20 cellular contexts compared by ENCODE assay signal in genomic region chr6:25414755-25415154, GRCh38.
"Had no signal": no experiment of that assay in that cellular context is flagged by ENCODE, and none has a peak within 500 bp of the region (broad histone marks: within the 10 kb centered on the region; RNA-seq: fewer than 3 reads in every experiment).

No MANE protein-coding gene starts in this region.

- H3K27ac Mint-ChIP-seq: activated B cell treated with CpG ODN at 0.5 μM for 24 hours; activated CD8-positive, alpha-beta T cell treated with anti-CD3 and anti-CD28 coated beads, Interleukin-2, amount 10 ng/mL, durations not matched to agents 7 days and 5 days; activated naive CD8-positive, alpha-beta T cell; natural killer cell treated with Interleukin-12 subunit alpha and Interleukin-12 subunit beta and Interleukin-15 and Interleukin-18, amount 100 ng/mL, for 72 hours; stimulated activated naive B cell treated with anti-CD40 and anti-IgM and Interleukin-4, amounts not matched to agents 10 μg/mL and 1 μg/mL and 100 μg/mL, for 72 hours; T-helper 17 cell; type B pancreatic cell had no signal

- H3K27me3 ChIP-seq: esophagus squamous epithelium, hepatocyte, left lung had no signal

- H3K27ac ChIP-seq: hepatocyte, left lung, psoas muscle had no signal

- H3K4me3 ChIP-seq: esophagus squamous epithelium, hepatocyte, left lung, psoas muscle had no signal

- ATAC-seq: activated CD8-positive, alpha-beta T cell treated with anti-CD3 and anti-CD28 coated beads, Interleukin-2, amount 10 ng/mL, durations not matched to agents 7 days and 5 days; left lung; natural killer cell treated with Interleukin-12 subunit alpha and Interleukin-12 subunit beta and Interleukin-15 and Interleukin-18, amount 100 ng/mL, for 72 hours; psoas muscle; stimulated activated naive B cell treated with anti-CD40 and anti-IgM and Interleukin-4, amounts not matched to agents 10 μg/mL and 1 μg/mL and 100 μg/mL, for 72 hours; T-helper 17 cell had no signal

- H3K36me3 ChIP-seq: esophagus squamous epithelium, left lung had no signal

- H3K4me3 Mint-ChIP-seq: activated B cell treated with CpG ODN at 0.5 μM for 24 hours; activated CD8-positive, alpha-beta T cell treated with anti-CD3 and anti-CD28 coated beads, Interleukin-2, amount 10 ng/mL, durations not matched to agents 7 days and 5 days; activated naive CD8-positive, alpha-beta T cell; brain; central memory CD8-positive, alpha-beta T cell; natural killer cell treated with Interleukin-12 subunit alpha and Interleukin-12 subunit beta and Interleukin-15 and Interleukin-18, amount 100 ng/mL, for 72 hours; stimulated activated naive B cell treated with anti-CD40 and anti-IgM and Interleukin-4, amounts not matched to agents 10 μg/mL and 1 μg/mL and 100 μg/mL, for 72 hours; T-helper 17 cell; type B pancreatic cell had no signal

- DNase-seq: activated B cell treated with CpG ODN at 0.5 μM for 24 hours; activated CD4-positive, alpha-beta T cell treated with anti-CD3 and anti-CD28 coated beads for 48 hours; activated CD8-positive, alpha-beta memory T cell treated with anti-CD3 and anti-CD28 coated beads, Interleukin-2, amount 50 U/mL, for 48 hours; activated CD8-positive, alpha-beta T cell treated with anti-CD3 and anti-CD28 coated beads, Interleukin-2, amount 10 ng/mL, durations not matched to agents 7 days and 5 days; activated gamma-delta T cell treated with Interleukin-2 at 50 U/mL for 16 hours; cortex of kidney; effector CD4-positive, alpha-beta T cell; esophagus squamous epithelium; left lung; mesendoderm; occipital lobe; psoas muscle; stimulated activated naive B cell treated with anti-CD40 and anti-IgM and Interleukin-4, amounts not matched to agents 10 μg/mL and 1 μg/mL and 100 μg/mL, for 72 hours; T-helper 17 cell had no signal

- H3K4me1 ChIP-seq: psoas muscle had no signal

- H3K9me3 Mint-ChIP-seq: activated B cell treated with CpG ODN at 0.5 μM for 24 hours; central memory CD8-positive, alpha-beta T cell; natural killer cell treated with Interleukin-12 subunit alpha and Interleukin-12 subunit beta and Interleukin-15 and Interleukin-18, amount 100 ng/mL, for 72 hours; stimulated activated naive B cell treated with anti-CD40 and anti-IgM and Interleukin-4, amounts not matched to agents 10 μg/mL and 1 μg/mL and 100 μg/mL, for 72 hours; type B pancreatic cell had no signal

- H3K36me3 Mint-ChIP-seq: activated naive CD8-positive, alpha-beta T cell; brain; natural killer cell treated with Interleukin-12 subunit alpha and Interleukin-12 subunit beta and Interleukin-15 and Interleukin-18, amount 100 ng/mL, for 72 hours; type B pancreatic cell had no signal

- H3K4me2 ChIP-seq: hepatocyte had no signal

- H3K27me3 Mint-ChIP-seq: activated naive CD8-positive, alpha-beta T cell; central memory CD8-positive, alpha-beta T cell; T-helper 17 cell; type B pancreatic cell had no signal

- H2AFZ ChIP-seq: hepatocyte had no signal

- H3K9me3 ChIP-seq: esophagus squamous epithelium, left lung, psoas muscle had no signal
